Comparison of ENCODE assay signal across 5 cellular contexts in the genomic region with DNA sequence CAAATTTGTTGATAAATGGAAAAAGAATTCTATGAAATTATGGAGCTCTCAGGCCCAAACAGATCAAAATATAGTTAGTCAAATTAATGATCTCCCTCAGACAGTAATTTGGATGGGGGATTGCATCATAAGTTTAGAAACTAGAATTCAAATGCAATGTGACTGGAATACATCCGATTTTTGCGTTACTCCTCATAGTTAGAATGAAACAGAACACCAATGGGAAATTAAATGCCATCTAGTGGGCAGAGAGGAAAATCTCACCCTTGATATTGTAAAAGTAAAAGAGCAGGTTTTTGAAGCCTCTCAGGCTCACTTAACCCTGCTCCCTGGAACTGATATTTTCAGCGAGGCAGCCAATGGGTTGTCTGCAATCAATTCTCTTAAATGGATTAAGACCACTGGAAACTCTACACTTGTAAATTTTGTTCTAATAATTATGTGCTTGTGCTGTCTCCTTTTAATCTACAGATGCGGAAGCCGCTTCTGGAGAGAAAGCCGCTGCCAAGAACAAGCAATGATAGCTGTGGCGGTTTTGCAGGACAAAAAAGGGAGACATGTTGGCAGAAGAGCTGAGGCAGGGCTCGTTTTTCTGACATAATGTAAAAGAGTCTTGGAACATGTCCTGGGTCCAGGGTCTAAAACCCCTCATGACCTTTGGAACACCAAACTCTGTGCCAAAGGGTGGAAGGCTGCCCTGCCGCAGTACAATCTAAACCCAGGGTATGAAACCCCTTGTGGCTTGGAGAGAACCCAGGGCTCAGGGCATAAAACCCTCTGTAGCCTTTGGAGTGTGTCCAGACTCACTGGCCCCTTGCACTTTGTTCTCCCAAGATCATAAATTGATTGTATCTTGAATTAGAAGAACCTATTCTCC. TPM values are rescaled to one million over a fixed set of nuclear protein-coding genes. Genes with fewer than 3 reads are reported as not detected.
DNase-seq lines count a peak whose midpoint lies in the region; ATAC-seq, FAIRE-seq and TF ChIP-seq lines count a peak whose summit lies in the region.

No MANE protein-coding gene starts in this region.

- no peak for ATAC-seq in HG03565 (IDR thresholded peaks at IDR 0.05; ENCODE audit: unreplicated experiment)

- TF ChIP-seq RAD21 in SK-N-SH (IDR thresholded peaks at IDR 0.05; ENCODE audit: low read length) = peak; percentile 49

- no peaks in the 10 kb centered on the region for H4K20me1 ChIP-seq in SK-N-SH (ENCODE audit: insufficient read depth)

- no peaks in the 10 kb centered on the region for H3F3A ChIP-seq in SK-N-SH (replicated peaks; ENCODE audit: insufficient read depth)

- TF ChIP-seq POLR2A in H54 (IDR thresholded peaks at IDR 0.05; ENCODE audit: low read depth, low read length) = no peak

- H3K9ac ChIP-seq in SK-N-SH = no peak overlapping the region

- H3K4me1 ChIP-seq in SK-N-SH (ENCODE audit: control insufficient read depth in 1 of 2, insufficient read depth in 2 of 2, low read depth in 1 of 2, low read length in 1 of 2) = no peaks in the 10 kb centered on the region

- peaks cover 6 to 24% of the 10 kb centered on the region in 2 experiments for H3K36me3 ChIP-seq in SK-N-SH (replicated peaks in 1 of 2; ENCODE audit: control insufficient read depth in 1 of 2, insufficient read depth in 2 of 2, low read length in 1 of 2)

- no peaks in the 10 kb centered on the region for H3K9me2 ChIP-seq in SK-N-SH

- no peak overlapping the region for H3K4me3 ChIP-seq in SK-N-SH (ENCODE audit: low read depth in 2 of 2, low read length in 1 of 2)

- no peak overlapping the region for H3K4me2 ChIP-seq in SK-N-SH

- H3K9me3 ChIP-seq in SK-N-SH = 0 out of 2 replicates have a peak, but pooled peaks cover 6% of the 10 kb centered on the region

- 53% methylated on average over 8 of the region's 9 CpGs for WGBS in SK-N-SH (ENCODE audit: low lambda C conversion rate)

- TF ChIP-seq EP300 in SK-N-SH (IDR thresholded peaks at IDR 0.05; ENCODE audit: borderline replicate concordance in 1 of 2, low read depth in 1 of 2, low read length in 1 of 2) = no peak

- POLR2A ChIA-PET in SK-N-SH (lab: Yijun Ruan, JAX) = no interaction called here

- no peak for FAIRE-seq in H54 (lab: Jason Lieb, UNC)

- CTCF ChIA-PET in SK-N-SH (lab: Yijun Ruan, JAX) = interaction anchor here (1.2 kb wide), 1 partner anchor 16 kb away, joined by 3 read pairs; no protein-coding TSS in a partner anchor

- no peak overlapping the region for H3K27ac ChIP-seq in SK-N-SH (ENCODE audit: low read depth in 2 of 2, low read length in 1 of 2)

- H3K27me3 ChIP-seq in SK-N-SH (ENCODE audit: insufficient read depth) = no peaks in the 10 kb centered on the region

- DNase-seq in H54 (ENCODE audit: insufficient read length, low spot score) = peak; percentile 19
- peak; percentile 42 for DNase-seq in SK-N-SH
- peak; percentile 69 for DNase-seq in left kidney (ENCODE audit: low read depth, low spot score)
- no peak for DNase-seq in stimulated activated CD4-positive, alpha-beta T cell treated with anti-CD3 and anti-CD28 coated beads, Interleukin-4, amount 100 ng/mL, for 1 hour

- TF ChIP-seq CTCF in SK-N-SH (IDR thresholded peaks at IDR 0.05) = peak; percentile 51

- peaks cover 3% of the 10 kb centered on the region; the same call in 1 of the 2 replicates for H3K79me2 ChIP-seq in SK-N-SH (ENCODE audit: insufficient read depth)

- no peak overlapping the region for H2AFZ ChIP-seq in SK-N-SH (ENCODE audit: low read depth)

TF ChIP-seq in SK-N-SH, 30 proteins besides CTCF, POLR2A, EP300 and RAD21:
- TF ChIP-seq TEAD4 (IDR thresholded peaks at IDR 0.05; ENCODE audit: borderline replicate concordance, insufficient read depth) = no peak
- no peak for TF ChIP-seq NFIC (IDR thresholded peaks at IDR 0.05; ENCODE audit: borderline replicate concordance)
- peak; percentile 28; the same call in 1 of the 2 replicates for TF ChIP-seq SMC3 (IDR thresholded peaks at IDR 0.05; ENCODE audit: low read depth, low read length)
- no peak for TF ChIP-seq ZBTB33 (IDR thresholded peaks at IDR 0.05; ENCODE audit: borderline replicate concordance, low read depth)

RNA-seq across cellular contexts. Expression of gene ZNF417, which starts 12.9 kb away (rescaled TPM):
- 1.7 and 3.0 TPM in 2 replicates for polyA plus RNA-seq in SK-N-SH (2012; rRNA removed)
- polyA plus RNA-seq in SK-N-SH (2012; cell fraction: cytosol; rRNA removed) = 1.4 TPM in 2 replicates
- 5.0 and 8.4 TPM in 2 replicates for polyA plus RNA-seq in SK-N-SH (2012; cell fraction: nucleus; rRNA removed)

RNA-seq across cellular contexts. Expression of gene ZNF814, which starts 14.7 kb away (rescaled TPM):
- 2.9 and 4.3 TPM in 2 replicates for polyA plus RNA-seq in SK-N-SH (2012; rRNA removed)
- polyA plus RNA-seq in SK-N-SH (2012; cell fraction: cytosol; rRNA removed) = 2.0 and 2.1 TPM in 2 replicates
- 6.0 and 7.6 TPM in 2 replicates for polyA plus RNA-seq in SK-N-SH (2012; cell fraction: nucleus; rRNA removed)

RNA-seq across cellular contexts. Expression of gene ZNF418, which starts 31.7 kb away (rescaled TPM):
- polyA plus RNA-seq in SK-N-SH (2012; rRNA removed) = 0.07 and 0.13 TPM in 2 replicates
- 0.01 and 0.04 TPM in 2 replicates for polyA plus RNA-seq in SK-N-SH (2012; cell fraction: cytosol; rRNA removed)
- polyA plus RNA-seq in SK-N-SH (2012; cell fraction: nucleus; rRNA removed) = 0.16 and 0.39 TPM in 2 replicates

RNA-seq across cellular contexts. Expression of gene ZNF256, which starts 44.0 kb away (rescaled TPM):
- polyA plus RNA-seq in SK-N-SH (2012; rRNA removed) = 3.7 and 4.3 TPM in 2 replicates
- 3.4 and 3.7 TPM in 2 replicates for polyA plus RNA-seq in SK-N-SH (2012; cell fraction: cytosol; rRNA removed)
- 6.6 and 10.3 TPM in 2 replicates for polyA plus RNA-seq in SK-N-SH (2012; cell fraction: nucleus; rRNA removed)

RNA-seq across cellular contexts. Expression of gene ZNF587, which starts 53.9 kb away (rescaled TPM):
- 7.4 and 12.1 TPM in 2 replicates for polyA plus RNA-seq in SK-N-SH (2012; rRNA removed)
- polyA plus RNA-seq in SK-N-SH (2012; cell fraction: cytosol; rRNA removed) = 4.2 and 5.4 TPM in 2 replicates
- polyA plus RNA-seq in SK-N-SH (2012; cell fraction: nucleus; rRNA removed) = 21.2 and 40.0 TPM in 2 replicates
